In the genomic region with DNA sequence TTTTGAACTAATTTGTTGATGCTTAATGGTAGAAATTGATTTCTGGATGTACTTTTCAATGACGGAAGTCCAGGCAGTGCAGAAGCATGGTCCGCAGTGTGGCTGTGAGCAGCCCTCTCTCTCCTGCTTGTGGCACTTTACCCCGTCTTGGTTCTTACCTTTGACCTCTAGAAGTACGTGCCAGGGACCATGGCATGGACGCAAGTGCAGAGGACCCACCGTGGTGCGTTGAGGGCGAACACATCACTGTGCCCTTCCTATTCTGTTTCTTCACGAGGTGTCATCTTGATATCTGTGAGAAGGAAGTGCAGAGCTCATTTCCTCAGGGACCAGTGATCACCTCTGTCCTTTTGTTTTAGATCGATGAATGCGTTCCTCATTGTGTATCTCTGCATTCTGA, we compare ENCODE assay signal across 15 cellular contexts.
DNase-seq lines count a peak whose midpoint lies in the region; ATAC-seq and TF ChIP-seq lines count a peak whose summit lies in the region.
"Had no signal": no experiment of that assay in that cellular context is flagged by ENCODE, and none has a peak within 500 bp of the region (broad histone marks: within the 10 kb centered on the region; RNA-seq: fewer than 3 reads in every experiment).

No MANE protein-coding gene starts in this region.

- no peak for ATAC-seq in Right ventricle myocardium superior (ENCODE audit: poor library complexity)
- ATAC-seq in heart right ventricle = no peak
- ATAC-seq in T-helper 17 cell = no peak
- no peak for ATAC-seq in GM19395 (IDR thresholded peaks at IDR 0.05; ENCODE audit: unreplicated experiment)

- H3K4me2 ChIP-seq in neural progenitor cell = no peak overlapping the region

- no peak overlapping the region for H2AFZ ChIP-seq in neural progenitor cell (replicated peaks)
- H2AFZ ChIP-seq: GM23248 had no signal

- H3K4me1 ChIP-seq in heart right ventricle (peaks cover 0 to 10% (median 0%) of the 10 kb centered on the region in 9 donors), neural progenitor cell (no peaks in the 10 kb centered on the region)
- H3K4me1 ChIP-seq: Caco-2 had no signal

- H3K27ac Mint-ChIP-seq in T-helper 17 cell (peak overlapping the region; percentile 62), neural progenitor cell (peak overlapping the region; percentile 27)

- peaks cover 14% of the 10 kb centered on the region for H3K36me3 Mint-ChIP-seq in T-helper 17 cell (ENCODE audit: low read depth)
- peaks cover 38% of the 10 kb centered on the region for H3K36me3 Mint-ChIP-seq in neural progenitor cell

- no peak overlapping the region for H3K9ac ChIP-seq in neural progenitor cell
- H3K9ac ChIP-seq: GM23248 had no signal

- no peaks in the 10 kb centered on the region for H3K27me3 ChIP-seq in heart right ventricle
- H3K27me3 ChIP-seq in neural progenitor cell = no peaks in the 10 kb centered on the region

- no peak overlapping the region for H3K4me3 ChIP-seq in heart right ventricle
- H3K4me3 ChIP-seq in neural progenitor cell = no peak overlapping the region
- H3K4me3 ChIP-seq: GM23248 had no signal

- intact Hi-C loops in Right ventricle myocardium superior (cut with DNase I) = no loop called here
- intact Hi-C loops in heart right ventricle (cut with DNase I) = no loop called here

- H3K36me3 ChIP-seq in heart right ventricle = peaks cover 0 to 97% (median 48%) of the 10 kb centered on the region in 9 donors
- H3K36me3 ChIP-seq in neural progenitor cell = no peaks in the 10 kb centered on the region

- no peaks in the 10 kb centered on the region for H4K20me1 ChIP-seq in neural progenitor cell (ENCODE audit: low read depth)

- H3K27me3 Mint-ChIP-seq in T-helper 17 cell (no peaks in the 10 kb centered on the region), neural progenitor cell (ENCODE audit: insufficient read depth, low read depth) (peaks cover 9% of the 10 kb centered on the region)
- H3K27me3 Mint-ChIP-seq: CD8-positive, alpha-beta memory T cell had no signal

- H3K79me2 ChIP-seq in neural progenitor cell (ENCODE audit: low read depth) = no peaks in the 10 kb centered on the region

- WGBS in heart right ventricle, 2 donors = 72 to 78% methylated on average over 11 of the region's 11 CpGs

- H3K9me3 Mint-ChIP-seq in neural progenitor cell = no peaks in the 10 kb centered on the region
- H3K9me3 Mint-ChIP-seq: CD8-positive, alpha-beta memory T cell had no signal

- DNase-seq in Right ventricle myocardium superior (peak; percentile 17), heart right ventricle (no peak), T-helper 17 cell (no peak), neural progenitor cell (ENCODE audit: low spot score) (no peak), pons (ENCODE audit: low spot score) (no peak)
- no peak for DNase-seq in activated CD4-positive, CD25-positive, alpha-beta regulatory T cell (lab: John Stamatoyannopoulos, UW)
- DNase-seq: ACHN; Caco-2; CD8-positive, alpha-beta memory T cell; DND-41; GDM1; GM23248; IMR-90 had no signal

- no peak for TF ChIP-seq CTCF in heart right ventricle (IDR thresholded peaks at IDR 0.05)
- TF ChIP-seq CTCF in neural progenitor cell (IDR thresholded peaks at IDR 0.05) = no peak

- no peak overlapping the region for H3K27ac ChIP-seq in heart right ventricle
- H3K27ac ChIP-seq in neural progenitor cell = no peak overlapping the region
- H3K27ac ChIP-seq: C4-2B, GM23248 had no signal

- H3K9me3 ChIP-seq in heart right ventricle = no peaks in the 10 kb centered on the region
- H3K9me3 ChIP-seq in T-helper 17 cell (ENCODE audit: control insufficient read depth, low read length, poor library complexity, severe bottlenecking) = no peaks in the 10 kb centered on the region
- no peaks in the 10 kb centered on the region for H3K9me3 ChIP-seq in neural progenitor cell (ENCODE audit: low read depth)
- H3K9me3 ChIP-seq: Caco-2 had no signal

- no peaks in the 10 kb centered on the region for H3F3A ChIP-seq in neural progenitor cell (ENCODE audit: low read depth)

- H3K4me3 Mint-ChIP-seq in T-helper 17 cell (no peak overlapping the region), neural progenitor cell (no peak overlapping the region)
- H3K4me3 Mint-ChIP-seq: CD8-positive, alpha-beta memory T cell had no signal

- H3K4me1 Mint-ChIP-seq in T-helper 17 cell = no peaks in the 10 kb centered on the region
- H3K4me1 Mint-ChIP-seq in neural progenitor cell = no peaks in the 10 kb centered on the region
- H3K4me1 Mint-ChIP-seq: CD8-positive, alpha-beta memory T cell had no signal
